8 cellular contexts compared by ENCODE assay signal in genomic region chr2:196241175-196241574, GRCh38.
DNase-seq lines count a peak whose midpoint lies in the region; ATAC-seq and TF ChIP-seq lines count a peak whose summit lies in the region.

No MANE protein-coding gene starts in this region.

- no peaks in the 10 kb centered on the region for H3K27me3 Mint-ChIP-seq in activated CD4-positive, alpha-beta T cell treated with anti-CD3 and anti-CD28 coated beads, Interleukin-2, amount 10 ng/mL, durations not matched to agents 24 days and 14 days
- H3K27me3 Mint-ChIP-seq in stimulated activated naive CD8-positive, alpha-beta T cell treated with anti-CD3 and anti-CD28 coated beads, Interleukin-15, amount 100 ng/mL, for 72 hours, result no peaks in the 10 kb centered on the region

- ATAC-seq in stimulated activated naive CD8-positive, alpha-beta T cell treated with anti-CD3 and anti-CD28 coated beads, Interleukin-15, amount 100 ng/mL, for 72 hours, result no peak
- ATAC-seq in GM19324 (IDR thresholded peaks at IDR 0.05; ENCODE audit: low FRiP score, unreplicated experiment), result no peak

- peaks cover 72% of the 10 kb centered on the region for H3K4me1 Mint-ChIP-seq in activated CD4-positive, alpha-beta T cell treated with anti-CD3 and anti-CD28 coated beads, Interleukin-2, amount 10 ng/mL, durations not matched to agents 24 days and 14 days
- H3K4me1 Mint-ChIP-seq in stimulated activated naive CD8-positive, alpha-beta T cell treated with anti-CD3 and anti-CD28 coated beads, Interleukin-15, amount 100 ng/mL, for 72 hours, result peaks cover 91% of the 10 kb centered on the region

- no peaks in the 10 kb centered on the region for H3K9me3 ChIP-seq in Peyer's patch

- intact Hi-C loops in activated CD4-positive, alpha-beta T cell treated with anti-CD3 and anti-CD28 coated beads, Interleukin-2, amount 10 ng/mL, durations not matched to agents 24 days and 14 days (cut with micrococcal nuclease), result loop anchor here (2.0 to 5.0 kb wide), 3 partner anchors 682 to 746 kb away; no protein-coding TSS in a partner anchor
- intact Hi-C loops in posterior cingulate gyrus (cut with DNase I), result no loop called here

- DNase-seq in activated CD4-positive, alpha-beta T cell treated with anti-CD3 and anti-CD28 coated beads, Interleukin-2, amount 10 ng/mL, durations not matched to agents 24 days and 14 days, result no peak
- no peak for DNase-seq in activated CD4-positive, alpha-beta T cell treated with anti-CD3 and anti-CD28 coated beads, Interleukin-2, amount 50 U/mL, for 48 hours
- DNase-seq in Peyer's patch, result peak in 2 of 3 donors; percentile 46 to 67
- no peak for DNase-seq in epithelial cell of prostate (ENCODE audit: low read depth, low spot score)
- DNase-seq in stimulated activated naive CD8-positive, alpha-beta T cell treated with anti-CD3 and anti-CD28 coated beads, Interleukin-15, amount 100 ng/mL, for 72 hours, result peak in 1 of 2 donors; percentile 52
- DNase-seq in posterior cingulate gyrus, result no peak
- DNase-seq in activated CD4-positive, CD25-positive, alpha-beta regulatory T cell treated with anti-CD3 and anti-CD28 coated beads, Interleukin-2, amount 50 U/mL, for 72 hours, result no peak

- no peak overlapping the region for H3K4me3 ChIP-seq in Peyer's patch

- H3K4me3 Mint-ChIP-seq in activated CD4-positive, alpha-beta T cell treated with anti-CD3 and anti-CD28 coated beads, Interleukin-2, amount 10 ng/mL, durations not matched to agents 24 days and 14 days, result peak overlapping the region; percentile 73
- peak overlapping the region; percentile 75 to 96 for H3K4me3 Mint-ChIP-seq in stimulated activated naive CD8-positive, alpha-beta T cell treated with anti-CD3 and anti-CD28 coated beads, Interleukin-15, amount 100 ng/mL, for 72 hours

- H3K36me3 Mint-ChIP-seq in activated CD4-positive, alpha-beta T cell treated with anti-CD3 and anti-CD28 coated beads, Interleukin-2, amount 10 ng/mL, durations not matched to agents 24 days and 14 days (ENCODE audit: low read depth), result peaks cover 13% of the 10 kb centered on the region

- H3K27ac ChIP-seq in Peyer's patch (peak overlapping the region; percentile 63 to 82 (median 70)), epithelial cell of prostate (peak overlapping the region; percentile 90)

- TF ChIP-seq POLR2A in Peyer's patch (IDR thresholded peaks at IDR 0.05), result no peak

- no peak for TF ChIP-seq CTCF in Peyer's patch (IDR thresholded peaks at IDR 0.05)

- peaks cover 7% of the 10 kb centered on the region for H3K9me3 Mint-ChIP-seq in activated CD4-positive, alpha-beta T cell treated with anti-CD3 and anti-CD28 coated beads, Interleukin-2, amount 10 ng/mL, durations not matched to agents 24 days and 14 days
- H3K9me3 Mint-ChIP-seq in stimulated activated naive CD8-positive, alpha-beta T cell treated with anti-CD3 and anti-CD28 coated beads, Interleukin-15, amount 100 ng/mL, for 72 hours, result no peaks in the 10 kb centered on the region

- H3K27me3 ChIP-seq in Peyer's patch, result no peaks in the 10 kb centered on the region

- H3K36me3 ChIP-seq in Peyer's patch, result no peaks in the 10 kb centered on the region

- H3K4me1 ChIP-seq in Peyer's patch, result peaks cover 0 to 22% (median 10%) of the 10 kb centered on the region in 4 donors

- peak overlapping the region; percentile 99 for H3K27ac Mint-ChIP-seq in activated CD4-positive, alpha-beta T cell treated with anti-CD3 and anti-CD28 coated beads, Interleukin-2, amount 10 ng/mL, durations not matched to agents 24 days and 14 days
- peak overlapping the region; percentile 93 to 100 for H3K27ac Mint-ChIP-seq in stimulated activated naive CD8-positive, alpha-beta T cell treated with anti-CD3 and anti-CD28 coated beads, Interleukin-15, amount 100 ng/mL, for 72 hours

Comparison
In these comparisons a context has a peak if more than half of its experiments do, and no peak if none do; other contexts are left out.
1. DNase-seq: peak in Peyer's patch (2 of 3); none in activated CD4-positive, alpha-beta T cell treated with anti-CD3 and anti-CD28 coated beads, Interleukin-2, amount 10 ng/mL, durations not matched to agents 24 days and 14 days (single experiment), activated CD4-positive, alpha-beta T cell treated with anti-CD3 and anti-CD28 coated beads, Interleukin-2, amount 50 U/mL, for 48 hours (0 of 2), epithelial cell of prostate (single experiment), posterior cingulate gyrus (0 of 10) and activated CD4-positive, CD25-positive, alpha-beta regulatory T cell treated with anti-CD3 and anti-CD28 coated beads, Interleukin-2, amount 50 U/mL, for 72 hours (single experiment).